ENCODE assay signal across 11 cellular contexts in the genomic region with DNA sequence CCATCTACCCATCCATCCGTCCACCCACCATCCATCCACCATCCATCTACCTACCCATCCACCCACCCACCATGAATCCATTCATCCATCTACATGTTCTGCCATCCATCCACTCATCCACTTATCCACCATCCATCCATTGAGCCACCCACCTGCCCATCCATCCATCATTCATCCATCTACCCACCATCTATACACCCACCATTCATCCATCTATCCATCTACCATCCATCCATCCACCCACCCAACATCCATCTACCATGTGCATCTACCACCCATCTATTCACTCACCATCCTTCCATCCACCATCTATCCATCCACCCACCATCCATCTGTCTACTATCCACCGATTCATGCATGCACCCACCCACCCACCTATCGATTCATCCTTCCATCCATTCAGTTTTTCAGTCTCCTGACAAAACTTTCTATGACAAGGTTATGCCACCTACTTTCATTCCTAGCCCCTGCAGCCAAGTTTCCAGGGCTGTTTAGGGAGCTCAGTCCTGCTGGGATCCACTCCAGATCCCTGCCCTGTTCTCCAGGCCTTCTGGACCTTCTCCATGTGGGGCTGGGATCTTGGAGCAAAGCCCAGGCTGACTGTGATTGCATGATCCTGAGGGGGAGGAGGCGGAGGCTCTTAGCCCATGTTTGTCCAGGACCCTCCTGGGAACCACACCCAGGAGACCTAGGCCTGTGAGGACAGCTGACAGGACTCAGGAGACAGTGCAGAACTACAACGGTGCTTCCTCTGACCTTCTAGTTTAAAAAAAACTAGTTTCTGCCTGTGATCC. TPM values are rescaled to one million over a fixed set of nuclear protein-coding genes. Genes with fewer than 3 reads are reported as not detected.
A peak's percentile ranks its signal among the peaks of the same experiment; 100 is the strongest.
DNase-seq lines count a peak whose midpoint lies in the region; ATAC-seq and TF ChIP-seq lines count a peak whose summit lies in the region.
"Had no signal": no experiment of that assay in that cellular context is flagged by ENCODE, and none has a peak within 500 bp of the region (broad histone marks: within the 10 kb centered on the region; RNA-seq: fewer than 3 reads in every experiment).

No MANE protein-coding gene starts in this region.

- H4K20me1 ChIP-seq in PC-9 (ENCODE audit: insufficient read depth) = no peaks in the 10 kb centered on the region

- 69 to 76% methylated on average over 5 of the region's 5 CpGs for WGBS in tibial nerve, 2 donors

- peaks cover 17% of the 10 kb centered on the region for H3K4me1 ChIP-seq in PC-9 (replicated peaks; ENCODE audit: insufficient read depth)
- H3K4me1 ChIP-seq in tibial nerve = peaks cover 0 to 23% (median 2%) of the 10 kb centered on the region in 4 donors

- no peak overlapping the region for H3K27ac Mint-ChIP-seq in activated CD4-positive, alpha-beta T cell treated with anti-CD3 and anti-CD28 coated beads, Interleukin-2, amount 10 ng/mL, durations not matched to agents 7 days and 5 days
- H3K27ac Mint-ChIP-seq: effector memory CD8-positive, alpha-beta T cell; memory B cell; stimulated activated naive CD8-positive, alpha-beta T cell treated with anti-CD3 and anti-CD28 coated beads, Interleukin-15, Interleukin-2, amounts not matched to agents 100 ng/mL and 50 ng/mL, for 24 hours had no signal

- H3K9me3 ChIP-seq in PC-9 (ENCODE audit: insufficient read depth, low read depth) (no peaks in the 10 kb centered on the region), tibial nerve (no peaks in the 10 kb centered on the region)

- no peaks in the 10 kb centered on the region for H3K79me2 ChIP-seq in PC-9 (ENCODE audit: low read depth)

- H3K27ac ChIP-seq in PC-9 (no peak overlapping the region), tibial nerve (peak overlapping the region in 1 of 4 donors; percentile 23)

- peaks cover 2% of the 10 kb centered on the region for H3K9me3 Mint-ChIP-seq in activated CD4-positive, alpha-beta T cell treated with anti-CD3 and anti-CD28 coated beads, Interleukin-2, amount 10 ng/mL, durations not matched to agents 7 days and 5 days

- H2AFZ ChIP-seq in PC-9 = no peak overlapping the region

- CTCF ChIA-PET in PC-9 (lab: Charles Lee) = no interaction called here
- CTCF ChIA-PET in activated CD4-positive, alpha-beta T cell treated with anti-CD3 and anti-CD28 coated beads, Interleukin-2, amount 10 ng/mL, durations not matched to agents 7 days and 5 days (lab: Charles Lee) = interaction anchor here (0.7 kb wide), 1 partner anchor 79 kb away, joined by 3 read pairs; no protein-coding TSS in a partner anchor

- H3K9me2 ChIP-seq in PC-9 (ENCODE audit: insufficient read depth) = no peaks in the 10 kb centered on the region

- intact Hi-C loops in PC-9 (cut with micrococcal nuclease; ENCODE audit: unreplicated experiment) = loop anchor here (2.0 to 10.0 kb wide), 2 partner anchors 49 to 469 kb away; a partner anchor contains a TSS

- peaks cover 17% of the 10 kb centered on the region; the same call in 1 of the 2 replicates for H3F3A ChIP-seq in PC-9 (ENCODE audit: insufficient read depth, low read depth)

- H3K4me2 ChIP-seq in PC-9 = peak overlapping the region; percentile 56

- H3K27me3 ChIP-seq in PC-9 (ENCODE audit: insufficient read depth, low read depth) = no peaks in the 10 kb centered on the region
- no peaks in the 10 kb centered on the region for H3K27me3 ChIP-seq in tibial nerve

- TF ChIP-seq POLR2A in tibial nerve (IDR thresholded peaks at IDR 0.05) = no peak

- no TSS peak for BruUV-seq in PC-9 (replicated peaks; lab: Mats Ljungman, UMichigan)

- H3K4me1 Mint-ChIP-seq in activated CD4-positive, alpha-beta T cell treated with anti-CD3 and anti-CD28 coated beads, Interleukin-2, amount 10 ng/mL, durations not matched to agents 7 days and 5 days = peaks cover 8% of the 10 kb centered on the region
- H3K4me1 Mint-ChIP-seq: memory B cell had no signal

- DNase-seq in PC-9 = no peak
- DNase-seq in fibroblast of pulmonary artery (ENCODE audit: low read depth) = peak; percentile 81
- peak; percentile 11 for DNase-seq in middle frontal gyrus (ENCODE audit: extremely low spot score, low spot score)
- peak; percentile 54 to 66 for DNase-seq in tibial nerve (ENCODE audit: low spot score in 2 of 2)
- DNase-seq in activated CD4-positive, alpha-beta T cell treated with anti-CD3 and anti-CD28 coated beads, Interleukin-2, amount 10 ng/mL, durations not matched to agents 7 days and 5 days = no peak
- no peak for DNase-seq in activated naive CD4-positive, alpha-beta T cell treated with anti-CD3 and anti-CD28 coated beads, Interleukin-2, amount 50 U/mL, for 16 hours
- DNase-seq: effector memory CD8-positive, alpha-beta T cell; NCI-H1417 treated with DMSO at 0.1 percent for 48 hours had no signal

- no peaks in the 10 kb centered on the region for H3K27me3 Mint-ChIP-seq in activated CD4-positive, alpha-beta T cell treated with anti-CD3 and anti-CD28 coated beads, Interleukin-2, amount 10 ng/mL, durations not matched to agents 7 days and 5 days

- no peaks in the 10 kb centered on the region for H3K36me3 Mint-ChIP-seq in activated CD4-positive, alpha-beta T cell treated with anti-CD3 and anti-CD28 coated beads, Interleukin-2, amount 10 ng/mL, durations not matched to agents 7 days and 5 days (ENCODE audit: low read depth)

- peak in 1 of 2 donors; percentile 33 for TF ChIP-seq EP300 in tibial nerve (IDR thresholded peaks at IDR 0.05)

- ATAC-seq in GM21576 (IDR thresholded peaks at IDR 0.05; ENCODE audit: unreplicated experiment) = no peak
- ATAC-seq: effector memory CD8-positive, alpha-beta T cell had no signal

- TF ChIP-seq CTCF in PC-9 (conservative IDR thresholded peaks at IDR 0.05) = no peak
- TF ChIP-seq CTCF in fibroblast of pulmonary artery (IDR thresholded peaks at IDR 0.05; ENCODE audit: low read length, missing control alignments) = no peak
- TF ChIP-seq CTCF in tibial nerve (IDR thresholded peaks at IDR 0.05) = no peak

- H3K4me3 ChIP-seq in PC-9 = no peak overlapping the region
- H3K4me3 ChIP-seq in fibroblast of pulmonary artery (replicated peaks; ENCODE audit: low read depth, low read length) = no peak overlapping the region
- H3K4me3 ChIP-seq in tibial nerve = no peak overlapping the region

- POLR2A ChIA-PET in PC-9 (lab: Charles Lee; ENCODE audit: unreplicated experiment) = interaction anchor here (0.6 to 0.7 kb wide), 4 partner anchors 12 to 264 kb away, joined by 3 to 14 read pairs (median 4); no protein-coding TSS in a partner anchor
- POLR2A ChIA-PET in activated CD4-positive, alpha-beta T cell treated with anti-CD3 and anti-CD28 coated beads, Interleukin-2, amount 10 ng/mL, durations not matched to agents 7 days and 5 days (lab: Charles Lee) = no interaction called here

- no peaks in the 10 kb centered on the region for H3K36me3 ChIP-seq in PC-9 (ENCODE audit: low read depth)
- no peaks in the 10 kb centered on the region for H3K36me3 ChIP-seq in tibial nerve

- H3K4me3 Mint-ChIP-seq in activated CD4-positive, alpha-beta T cell treated with anti-CD3 and anti-CD28 coated beads, Interleukin-2, amount 10 ng/mL, durations not matched to agents 7 days and 5 days = no peak overlapping the region
- H3K4me3 Mint-ChIP-seq: effector memory CD8-positive, alpha-beta T cell; memory B cell; stimulated activated naive CD8-positive, alpha-beta T cell treated with anti-CD3 and anti-CD28 coated beads, Interleukin-15, Interleukin-2, amounts not matched to agents 100 ng/mL and 50 ng/mL, for 24 hours had no signal

RNA-seq across cellular contexts. Expression of a gene that starts 27.4 kb away (rescaled TPM):
- total RNA-seq in PC-9 (2021) (1.4 and 1.5 TPM in 2 replicates), tibial nerve (not detected)
- not detected for total RNA-seq in activated CD4-positive, alpha-beta T cell treated with anti-CD3 and anti-CD28 coated beads, Interleukin-2, amount 10 ng/mL, durations not matched to agents 7 days and 5 days

RNA-seq across cellular contexts. Expression of a gene that starts 48.9 kb away (rescaled TPM):
- total RNA-seq in PC-9 (2021) (11.9 TPM in 2 replicates), tibial nerve (1 to 10 TPM; 9.0 to 9.3 (median 9.1) TPM)
- total RNA-seq in activated CD4-positive, alpha-beta T cell treated with anti-CD3 and anti-CD28 coated beads, Interleukin-2, amount 10 ng/mL, durations not matched to agents 7 days and 5 days = 1 to 10 TPM; 6.3 to 6.9 TPM

Comparison
In these comparisons a context has a peak if more than half of its experiments do, and no peak if none do; other contexts are left out.
1. DNase-seq: peak in fibroblast of pulmonary artery (single experiment), middle frontal gyrus (single experiment) and tibial nerve (2 of 2); none in PC-9 (0 of 2), activated CD4-positive, alpha-beta T cell treated with anti-CD3 and anti-CD28 coated beads, Interleukin-2, amount 10 ng/mL, durations not matched to agents 7 days and 5 days (single experiment) and activated naive CD4-positive, alpha-beta T cell treated with anti-CD3 and anti-CD28 coated beads, Interleukin-2, amount 50 U/mL, for 16 hours (single experiment).